Comparison of ENCODE assay signal across 9 cellular contexts in the genomic region with DNA sequence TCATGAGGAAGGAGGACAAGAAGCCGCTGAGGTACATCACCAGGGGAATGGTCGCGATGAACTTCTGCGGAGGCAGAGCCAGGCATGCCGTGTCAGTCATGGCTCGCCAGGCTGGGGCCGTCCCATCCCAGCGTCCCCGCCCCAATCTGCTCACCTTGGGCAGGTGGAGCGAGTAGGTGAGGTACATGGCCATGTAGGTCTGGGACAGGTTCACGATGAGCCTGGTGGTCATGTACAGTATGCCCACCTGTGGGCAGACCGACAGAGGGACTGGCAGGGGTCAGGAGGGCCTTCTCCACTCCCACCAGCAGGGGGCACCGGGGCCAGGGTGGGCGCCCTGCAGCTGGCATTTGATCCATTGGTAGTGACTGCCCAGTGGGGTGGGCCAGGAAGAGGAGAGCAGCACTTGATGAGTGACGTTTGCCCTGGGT. TPM values are rescaled to one million over a fixed set of nuclear protein-coding genes. Genes with fewer than 3 reads are reported as not detected.
DNase-seq lines count a peak whose midpoint lies in the region; ATAC-seq and TF ChIP-seq lines count a peak whose summit lies in the region.
"Had no signal": no experiment of that assay in that cellular context is flagged by ENCODE, and none has a peak within 500 bp of the region (broad histone marks: within the 10 kb centered on the region; RNA-seq: fewer than 3 reads in every experiment).

No MANE protein-coding gene starts in this region.

- 86 to 91% (median 88%) methylated on average over 12 to 15 of the region's 15 CpGs for WGBS in adrenal gland, 4 donors

- intact Hi-C loops in adrenal gland (cut with DNase I) = loop anchor here (5.0 kb wide), 2 partner anchors 65 to 70 kb away; no protein-coding TSS in a partner anchor

- H3K4me3 ChIP-seq in BE2C (ENCODE audit: low read depth, low read length) (no peak overlapping the region), adrenal gland (no peak overlapping the region), MG63 (no peak overlapping the region)
- H3K4me3 ChIP-seq: SJCRH30 had no signal

- TF ChIP-seq CTCF in BE2C (IDR thresholded peaks at IDR 0.05; ENCODE audit: low read depth, low read length) (peak; percentile 60), adrenal gland (IDR thresholded peaks at IDR 0.05) (peak in 5 of 6 experiments; percentile 17 to 45 (median 31))

- H3K36me3 Mint-ChIP-seq in naive B cell = peaks cover 0 to 12% of the 10 kb centered on the region in 2 donors

- H3K4me1 ChIP-seq in BE2C (no peaks in the 10 kb centered on the region), adrenal gland (replicated peaks in 1 of 2) (no peaks in the 10 kb centered on the region)
- H3K4me1 ChIP-seq: SJCRH30 had no signal

- no peak overlapping the region for H3K4me3 Mint-ChIP-seq in naive B cell

- H3K4me1 Mint-ChIP-seq in naive B cell = peaks cover 18 to 24% (median 22%) of the 10 kb centered on the region in 3 donors

- no peaks in the 10 kb centered on the region for H3K9me3 Mint-ChIP-seq in naive B cell

- DNase-seq in BE2C (peak; percentile 60), HUDEP-2 (lab: John Stamatoyannopoulos, UW; ENCODE audit: unreplicated experiment in 76 of 76) (peak in 39 of 76 experiments; percentile 13 to 58 (median 30)), adrenal gland (no peak), naive B cell (peak; percentile 18), MG63 (no peak), NK-92 (lab: John Stamatoyannopoulos, UW; ENCODE audit: unreplicated experiment) (no peak), EL (no peak)

- H3K27me3 Mint-ChIP-seq in naive B cell = no peaks in the 10 kb centered on the region

- H3K36me3 ChIP-seq in BE2C = peaks cover 22% of the 10 kb centered on the region
- H3K36me3 ChIP-seq in adrenal gland (replicated peaks in 1 of 2) = peaks cover 0 to 8% of the 10 kb centered on the region in 2 donors
- no peaks in the 10 kb centered on the region for H3K36me3 ChIP-seq in MG63

- H3K27ac Mint-ChIP-seq in naive B cell = no peak overlapping the region

- no peak for TF ChIP-seq POLR2A in adrenal gland (IDR thresholded peaks at IDR 0.05)

- H3K27ac ChIP-seq in adrenal gland = no peak overlapping the region
- H3K27ac ChIP-seq: SJCRH30 had no signal

- peak; percentile 23 to 24 for ATAC-seq in naive B cell (ENCODE audit: low read depth in 2 of 2)
- no peak for ATAC-seq in GM19324 (IDR thresholded peaks at IDR 0.05; ENCODE audit: low FRiP score, unreplicated experiment)

- H3K27me3 ChIP-seq in BE2C (no peaks in the 10 kb centered on the region), adrenal gland (no peaks in the 10 kb centered on the region), MG63 (no peaks in the 10 kb centered on the region)
- H3K27me3 ChIP-seq: SJCRH30 had no signal

- H3K9me3 ChIP-seq in BE2C (no peaks in the 10 kb centered on the region), adrenal gland (replicated peaks in 1 of 3) (no peaks in the 10 kb centered on the region), MG63 (no peaks in the 10 kb centered on the region)
- H3K9me3 ChIP-seq: SJCRH30 had no signal

RNA-seq across cellular contexts. Expression of a gene that starts 8.3 kb away (rescaled TPM):
- polyA plus RNA-seq in BE2C (2012; ENCODE audit: insufficient read depth, insufficient read length, low read depth) = 6.1 TPM
- 1 to 10 TPM in 2 of 8 donors, under 1 TPM in 2, not detected in 4; 0.68 to 3.6 (median 1.1) TPM for total RNA-seq in adrenal gland
- 1 to 10 TPM in 2 of 3 donors, not detected in 1; 1.1 to 3.5 TPM for polyA plus RNA-seq in adrenal gland
- under 1 TPM in 1 of 6 donors, not detected in 5; 0.56 TPM for polyA plus RNA-seq in naive B cell (ENCODE audit: low read depth in 6 of 6)
- not detected in 2 replicates for total RNA-seq in MG63 (2014; rRNA removed; shearing (Covaris generic); ENCODE audit: low replicate concordance)
- total RNA-seq: SJCRH30 had no signal

RNA-seq across cellular contexts. Expression of a gene that starts 10.1 kb away (rescaled TPM):
- 119 TPM for polyA plus RNA-seq in BE2C (2012; ENCODE audit: insufficient read depth, insufficient read length, low read depth)
- 100 to 1,000 TPM in 2 of 8 donors, 10 to 100 TPM in 6; 48.0 to 123 (median 66.9) TPM for total RNA-seq in adrenal gland
- 10 to 100 TPM; 18.5 to 89.3 (median 48.5) TPM for polyA plus RNA-seq in adrenal gland
- 10 to 100 TPM; 19.1 to 37.6 (median 26.7) TPM for polyA plus RNA-seq in naive B cell (ENCODE audit: low read depth in 6 of 6)
- total RNA-seq in MG63 (2014; rRNA removed; shearing (Covaris generic); ENCODE audit: low replicate concordance) = 17.6 and 26.4 TPM in 2 replicates

RNA-seq across cellular contexts. Expression of a gene that starts 25.4 kb away (rescaled TPM):
- polyA plus RNA-seq in BE2C (2012; ENCODE audit: insufficient read depth, insufficient read length, low read depth) = 136 TPM
- total RNA-seq in adrenal gland = 100 to 1,000 TPM in 5 of 8 donors, 10 to 100 TPM in 3; 49.3 to 137 (median 105) TPM
- polyA plus RNA-seq in adrenal gland = 100 to 1,000 TPM in 1 of 3 donors, 10 to 100 TPM in 2; 18.1 to 178 (median 100.0) TPM
- polyA plus RNA-seq in naive B cell (ENCODE audit: low read depth in 6 of 6) = 10 to 100 TPM; 36.4 to 46.9 (median 44.3) TPM
- 42.5 and 43.5 TPM in 2 replicates for total RNA-seq in MG63 (2014; rRNA removed; shearing (Covaris generic); ENCODE audit: low replicate concordance)

RNA-seq across cellular contexts. Expression of a gene that starts 38.0 kb away (rescaled TPM):
- not detected for polyA plus RNA-seq in BE2C (2012; ENCODE audit: insufficient read depth, insufficient read length, low read depth)
- 1 to 10 TPM; 2.0 to 5.9 (median 3.4) TPM for total RNA-seq in adrenal gland
- polyA plus RNA-seq in adrenal gland (1 to 10 TPM; 1.6 to 4.9 (median 2.6) TPM), naive B cell (ENCODE audit: low read depth in 6 of 6) (1 to 10 TPM in 1 of 6 donors, under 1 TPM in 4, not detected in 1; 0.06 to 1.0 (median 0.21) TPM)
- not detected in 2 replicates for total RNA-seq in MG63 (2014; rRNA removed; shearing (Covaris generic); ENCODE audit: low replicate concordance)

RNA-seq across cellular contexts. Expression of a gene that starts 41.2 kb away (rescaled TPM):
- 79.6 TPM for polyA plus RNA-seq in BE2C (2012; ENCODE audit: insufficient read depth, insufficient read length, low read depth)
- 10 to 100 TPM; 17.9 to 85.0 (median 41.7) TPM for total RNA-seq in adrenal gland
- polyA plus RNA-seq in adrenal gland (10 to 100 TPM; 24.4 to 59.1 (median 26.4) TPM), naive B cell (ENCODE audit: low read depth in 6 of 6) (10 to 100 TPM in 4 of 6 donors, 1 to 10 TPM in 2; 5.8 to 20.0 (median 10.7) TPM)
- 20.8 and 31.1 TPM in 2 replicates for total RNA-seq in MG63 (2014; rRNA removed; shearing (Covaris generic); ENCODE audit: low replicate concordance)

Comparison
In these comparisons a context has a peak if more than half of its experiments do, and no peak if none do; other contexts are left out.
1. DNase-seq: peak in BE2C (single experiment), HUDEP-2 (39 of 76) and naive B cell (single experiment); none in adrenal gland (0 of 7), MG63 (single experiment), NK-92 (single experiment) and EL (single experiment).